Comparison of ENCODE assay signal across 8 cellular contexts in the genomic region with DNA sequence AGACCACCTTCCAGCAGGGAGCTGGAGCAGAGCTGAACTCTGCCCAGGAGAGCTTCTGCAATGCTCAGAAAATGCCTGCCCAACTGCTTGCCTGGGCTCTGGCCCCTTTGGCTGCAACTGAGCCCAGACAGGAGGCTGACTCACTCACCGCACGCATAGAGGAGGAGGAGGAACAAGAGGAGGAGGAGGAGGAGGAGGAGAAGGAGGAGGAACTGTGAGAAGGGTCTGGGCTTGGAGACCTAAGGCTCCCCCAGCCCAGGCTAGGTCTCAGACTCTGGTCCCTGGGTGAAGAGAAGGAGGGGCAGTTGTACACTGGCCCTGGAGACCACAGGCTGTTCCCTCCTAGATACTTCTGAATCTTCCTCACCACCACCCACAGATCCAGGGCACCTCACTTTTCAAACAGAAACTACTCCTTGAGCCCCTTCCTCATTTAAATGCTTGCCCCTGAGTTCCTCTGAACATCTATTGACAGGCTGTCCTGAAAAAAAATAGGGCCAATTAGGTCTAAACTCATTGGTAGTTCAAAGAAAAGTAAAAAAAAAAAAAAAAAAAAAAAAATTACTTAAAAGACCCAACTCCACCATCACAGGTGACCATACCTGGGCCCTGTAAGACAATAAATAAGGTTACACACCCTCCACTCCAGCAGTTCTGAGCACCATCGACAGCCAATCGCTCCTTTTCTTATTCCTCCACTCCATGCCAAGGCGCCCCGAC.
DNase-seq lines count a peak whose midpoint lies in the region; ATAC-seq and TF ChIP-seq lines count a peak whose summit lies in the region.

No MANE protein-coding gene starts in this region.

- H3K36me3 Mint-ChIP-seq in central memory CD8-positive, alpha-beta T cell (ENCODE audit: insufficient read depth) = peaks cover 2% of the 10 kb centered on the region
- no peaks in the 10 kb centered on the region for H3K36me3 Mint-ChIP-seq in memory B cell

- H3K4me3 Mint-ChIP-seq in central memory CD8-positive, alpha-beta T cell = peak overlapping the region; percentile 78
- H3K4me3 Mint-ChIP-seq in memory B cell = peak overlapping the region; percentile 79

- H3K4me3 ChIP-seq in HUES48 (ENCODE audit: low read depth, low read length) (peak overlapping the region; percentile 81), WERI-Rb-1 (ENCODE audit: low read depth, low read length) (peak overlapping the region; percentile 35)

- H3K9ac ChIP-seq in HUES48 (ENCODE audit: low read depth, low read length) = no peak overlapping the region

- H3K9me3 ChIP-seq in HUES48 (ENCODE audit: control insufficient read depth, insufficient read depth, low read length) = no peaks in the 10 kb centered on the region
- no peaks in the 10 kb centered on the region for H3K9me3 ChIP-seq in WERI-Rb-1 (ENCODE audit: severe bottlenecking)

- ATAC-seq in central memory CD8-positive, alpha-beta T cell (replicated peaks; ENCODE audit: extremely low read depth, poor library complexity, severe bottlenecking) = peak; percentile 38
- no peak for ATAC-seq in memory B cell (ENCODE audit: low read depth)
- ATAC-seq in GM21526 (IDR thresholded peaks at IDR 0.05; ENCODE audit: low FRiP score, unreplicated experiment) = no peak

- no peaks in the 10 kb centered on the region for H3K27me3 Mint-ChIP-seq in central memory CD8-positive, alpha-beta T cell
- H3K27me3 Mint-ChIP-seq in memory B cell = peaks cover 17% of the 10 kb centered on the region

- H3K27ac ChIP-seq in HUES48 (ENCODE audit: low read depth, low read length) (no peak overlapping the region), WERI-Rb-1 (no peak overlapping the region)

- no peaks in the 10 kb centered on the region for H3K9me3 Mint-ChIP-seq in central memory CD8-positive, alpha-beta T cell
- no peaks in the 10 kb centered on the region for H3K9me3 Mint-ChIP-seq in memory B cell

- H3K27me3 ChIP-seq in HUES48 (ENCODE audit: control insufficient read depth, insufficient read depth, low read length) = peaks cover 64% of the 10 kb centered on the region
- H3K27me3 ChIP-seq in WERI-Rb-1 (ENCODE audit: insufficient read depth, low read depth, severe bottlenecking) = peaks cover 35% of the 10 kb centered on the region

- TF ChIP-seq CTCF in WERI-Rb-1 (IDR thresholded peaks at IDR 0.05; ENCODE audit: low read depth, low read length) = no peak

- DNase-seq in AG20443 (ENCODE audit: low spot score) (peak; percentile 82), WERI-Rb-1 (no peak), memory B cell (ENCODE audit: low spot score in 2 of 2) (no peak), NCI-H446 treated with DMSO at 0.1 percent for 48 hours (lab: John Stamatoyannopoulos, UW) (no peak)
- no peak for DNase-seq in central memory CD8-positive, alpha-beta T cell (ENCODE audit: low spot score in 2 of 2)
- DNase-seq in stimulated activated CD8-positive, alpha-beta memory T cell treated with anti-CD3 and anti-CD28 coated beads, Interleukin-7, amount 100 ng/mL, for 24 hours (ENCODE audit: low read depth) = peak; percentile 36

- H3K36me3 ChIP-seq in HUES48 (ENCODE audit: control insufficient read depth, insufficient read depth, low read length) (no peaks in the 10 kb centered on the region), WERI-Rb-1 (no peaks in the 10 kb centered on the region)

- no peak overlapping the region for H3K27ac Mint-ChIP-seq in central memory CD8-positive, alpha-beta T cell (ENCODE audit: low read depth)
- peak overlapping the region; percentile 33 for H3K27ac Mint-ChIP-seq in memory B cell

- peaks cover 7% of the 10 kb centered on the region for H3K4me1 ChIP-seq in HUES48 (ENCODE audit: control insufficient read depth, insufficient read depth, low read length)

- peaks cover 30% of the 10 kb centered on the region for H3K4me1 Mint-ChIP-seq in central memory CD8-positive, alpha-beta T cell
- peaks cover 13% of the 10 kb centered on the region for H3K4me1 Mint-ChIP-seq in memory B cell

Comparison
In these comparisons a context has a peak if more than half of its experiments do, and no peak if none do; other contexts are left out.
1. DNase-seq: peak in AG20443 (single experiment) and stimulated activated CD8-positive, alpha-beta memory T cell treated with anti-CD3 and anti-CD28 coated beads, Interleukin-7, amount 100 ng/mL, for 24 hours (single experiment); none in WERI-Rb-1 (single experiment), central memory CD8-positive, alpha-beta T cell (0 of 2), memory B cell (0 of 2) and NCI-H446 treated with DMSO at 0.1 percent for 48 hours (single experiment).